8 cellular contexts compared by ENCODE assay signal in genomic region chr20:1118004-1118335, GRCh38. TPM values are rescaled to one million over a fixed set of nuclear protein-coding genes. Genes with fewer than 3 reads are reported as not detected.
DNase-seq lines count a peak whose midpoint lies in the region; ATAC-seq and TF ChIP-seq lines count a peak whose summit lies in the region.

No MANE protein-coding gene starts in this region.

- ATAC-seq in activated T-cell treated with anti-CD3 and anti-CD28 coated beads, Interleukin-2, amount 50 U/mL, for 4 hours: no peak
- ATAC-seq in lower lobe of right lung: no peak
- no peak for ATAC-seq in GM19397 (IDR thresholded peaks at IDR 0.05; ENCODE audit: unreplicated experiment)

- in situ Hi-C loops in astrocyte of the cerebellum (cut with HindIII; ENCODE audit: low sequenced_read_pairs): no loop called here

- H3K4me3 ChIP-seq in astrocyte of the cerebellum (ENCODE audit: low read depth, low read length): peak overlapping the region; percentile 98
- peak overlapping the region; percentile 99 for H3K4me3 ChIP-seq in lower lobe of right lung

- H3K27me3 Mint-ChIP-seq in activated T-cell treated with anti-CD3 and anti-CD28 coated beads, Interleukin-2, amount 50 U/mL, for 4 hours (ENCODE audit: low read depth): no peaks in the 10 kb centered on the region
- no peaks in the 10 kb centered on the region for H3K27me3 Mint-ChIP-seq in type B pancreatic cell

- no peak for TF ChIP-seq CTCF in astrocyte of the cerebellum (IDR thresholded peaks at IDR 0.05; ENCODE audit: low read depth, low read length, missing control alignments)
- no peak for TF ChIP-seq CTCF in lower lobe of right lung (IDR thresholded peaks at IDR 0.05)
- TF ChIP-seq CTCF in type B pancreatic cell (conservative IDR thresholded peaks at IDR 0.05): no peak

- H3K4me3 Mint-ChIP-seq in activated T-cell treated with anti-CD3 and anti-CD28 coated beads, Interleukin-2, amount 50 U/mL, for 4 hours: peak overlapping the region; percentile 95
- H3K4me3 Mint-ChIP-seq in type B pancreatic cell: peak overlapping the region; percentile 94

- H3K9me3 Mint-ChIP-seq in activated T-cell treated with anti-CD3 and anti-CD28 coated beads, Interleukin-2, amount 50 U/mL, for 4 hours: no peaks in the 10 kb centered on the region
- no peaks in the 10 kb centered on the region for H3K9me3 Mint-ChIP-seq in type B pancreatic cell

- peak overlapping the region; percentile 72 for H3K27ac Mint-ChIP-seq in type B pancreatic cell

- no peak for DNase-seq in activated T-cell treated with anti-CD3 and anti-CD28 coated beads, Interleukin-2, amount 50 U/mL, for 4 hours
- DNase-seq in activated T-cell treated with anti-CD3 and anti-CD28 coated beads, Interleukin-2, amount 50 U/mL, for 48 hours: no peak
- DNase-seq in astrocyte of the cerebellum (ENCODE audit: low read depth): no peak
- no peak for DNase-seq in lower lobe of right lung
- DNase-seq in type B pancreatic cell (ENCODE audit: extremely low spot score, unreplicated experiment): no peak
- DNase-seq in COLO668 (lab: John Stamatoyannopoulos, UW; ENCODE audit: unreplicated experiment): no peak
- DNase-seq in NCI-H2196 (lab: John Stamatoyannopoulos, UW; ENCODE audit: unreplicated experiment): no peak

- H3K27me3 ChIP-seq in lower lobe of right lung (ENCODE audit: low read depth): no peaks in the 10 kb centered on the region

- peak overlapping the region; percentile 84 for H3K27ac ChIP-seq in lower lobe of right lung

- peaks cover 17% of the 10 kb centered on the region for H3K36me3 ChIP-seq in lower lobe of right lung

- intact Hi-C loops in lower lobe of right lung (cut with DNase I): no loop called here

- H3K9me3 ChIP-seq in lower lobe of right lung: no peaks in the 10 kb centered on the region

- peaks cover 48% of the 10 kb centered on the region for H3K4me1 ChIP-seq in lower lobe of right lung

- peaks cover 27% of the 10 kb centered on the region for H3K36me3 Mint-ChIP-seq in activated T-cell treated with anti-CD3 and anti-CD28 coated beads, Interleukin-2, amount 50 U/mL, for 4 hours (ENCODE audit: insufficient read depth)
- peaks cover 7% of the 10 kb centered on the region for H3K36me3 Mint-ChIP-seq in type B pancreatic cell

- H3K4me1 Mint-ChIP-seq in activated T-cell treated with anti-CD3 and anti-CD28 coated beads, Interleukin-2, amount 50 U/mL, for 4 hours (ENCODE audit: low read depth): peaks cover 43% of the 10 kb centered on the region
- H3K4me1 Mint-ChIP-seq in type B pancreatic cell (ENCODE audit: unreplicated experiment): peaks cover 45% of the 10 kb centered on the region

RNA-seq across cellular contexts. Expression of gene PSMF1, which starts 0.4 kb away (rescaled TPM):
- 100 to 1,000 TPM; 224 to 272 (median 230) TPM for total RNA-seq in activated T-cell treated with anti-CD3 and anti-CD28 coated beads, Interleukin-2, amount 50 U/mL, for 4 hours
- total RNA-seq in lower lobe of right lung (131 TPM), type B pancreatic cell (ENCODE audit: low replicate concordance) (142 and 150 TPM in 2 replicates)
